In genomic region chr9:92952861-92953620, GRCh38 we compare ENCODE assay signal across 11 cellular contexts. TPM values are rescaled to one million over a fixed set of nuclear protein-coding genes. Genes with fewer than 3 reads are reported as not detected.
A peak's percentile ranks its signal among the peaks of the same experiment; 100 is the strongest.
DNase-seq lines count a peak whose midpoint lies in the region; ATAC-seq, FAIRE-seq and TF ChIP-seq lines count a peak whose summit lies in the region.
"Had no signal": no experiment of that assay in that cellular context is flagged by ENCODE, and none has a peak within 500 bp of the region (broad histone marks: within the 10 kb centered on the region; RNA-seq: fewer than 3 reads in every experiment).

No MANE protein-coding gene starts in this region.

- H3K27ac Mint-ChIP-seq in activated CD4-positive, alpha-beta T cell treated with anti-CD3 and anti-CD28 coated beads, Interleukin-2, amount 10 ng/mL, durations not matched to agents 24 days and 14 days: peak overlapping the region; percentile 92
- peak overlapping the region; percentile 93 for H3K27ac Mint-ChIP-seq in activated naive CD8-positive, alpha-beta T cell treated with anti-CD3 and anti-CD28 coated beads, Interleukin-2, amount 50 U/mL, for 24 hours
- H3K27ac Mint-ChIP-seq in neural progenitor cell: peak overlapping the region; percentile 74

- no peak for DNase-seq in activated CD4-positive, alpha-beta T cell treated with anti-CD3 and anti-CD28 coated beads, Interleukin-2, amount 10 ng/mL, durations not matched to agents 24 days and 14 days
- no peak for DNase-seq in activated CD4-positive, alpha-beta T cell treated with anti-CD3 and anti-CD28 coated beads for 1 hour
- peak; percentile 60 for DNase-seq in NCI-H2107 (lab: John Stamatoyannopoulos, UW)
- DNase-seq in activated naive CD8-positive, alpha-beta T cell treated with anti-CD3 and anti-CD28 coated beads, Interleukin-2, amount 50 U/mL, for 24 hours: no peak
- no peak for DNase-seq in neural progenitor cell (ENCODE audit: low spot score)
- no peak for DNase-seq in GM12891 (ENCODE audit: insufficient read length, low spot score)
- DNase-seq in dermis blood vessel endothelial cell: no peak
- DNase-seq in amygdala (lab: John Stamatoyannopoulos, UW): no peak
- DNase-seq: NK-92 treated with Interleukin-12 subunit alpha and Interleukin-12 subunit beta, amount 100 ng/mL, for 24 hours had no signal

- TF ChIP-seq CTCF in neural progenitor cell (IDR thresholded peaks at IDR 0.05): no peak

- H3K9me3 ChIP-seq in neural progenitor cell (ENCODE audit: low read depth): no peaks in the 10 kb centered on the region
- H3K9me3 ChIP-seq: A549 had no signal

- no peak for FAIRE-seq in GM12891 (lab: Jason Lieb, UNC)
- FAIRE-seq: A549, colon had no signal

- no peaks in the 10 kb centered on the region for H3K36me3 Mint-ChIP-seq in activated CD4-positive, alpha-beta T cell treated with anti-CD3 and anti-CD28 coated beads, Interleukin-2, amount 10 ng/mL, durations not matched to agents 24 days and 14 days (ENCODE audit: low read depth)
- no peaks in the 10 kb centered on the region for H3K36me3 Mint-ChIP-seq in activated naive CD8-positive, alpha-beta T cell treated with anti-CD3 and anti-CD28 coated beads, Interleukin-2, amount 50 U/mL, for 24 hours (ENCODE audit: low read depth)
- H3K36me3 Mint-ChIP-seq in neural progenitor cell: no peaks in the 10 kb centered on the region

- H3K4me1 ChIP-seq in neural progenitor cell: peaks cover 11% of the 10 kb centered on the region

- no peaks in the 10 kb centered on the region for H3K79me2 ChIP-seq in neural progenitor cell (ENCODE audit: low read depth)

- H3K27me3 ChIP-seq in neural progenitor cell: no peaks in the 10 kb centered on the region

- H3K36me3 ChIP-seq in neural progenitor cell: no peaks in the 10 kb centered on the region

- no peaks in the 10 kb centered on the region for H4K20me1 ChIP-seq in neural progenitor cell (ENCODE audit: low read depth)

- no peak for TF ChIP-seq POLR2A in GM12891 (IDR thresholded peaks at IDR 0.05; ENCODE audit: low read depth, low read length)

- H3K9ac ChIP-seq in neural progenitor cell: no peak overlapping the region

- H3F3A ChIP-seq in neural progenitor cell (ENCODE audit: low read depth): no peaks in the 10 kb centered on the region

- peak overlapping the region; percentile 73 for H3K4me3 Mint-ChIP-seq in activated CD4-positive, alpha-beta T cell treated with anti-CD3 and anti-CD28 coated beads, Interleukin-2, amount 10 ng/mL, durations not matched to agents 24 days and 14 days
- peak overlapping the region; percentile 71 for H3K4me3 Mint-ChIP-seq in activated naive CD8-positive, alpha-beta T cell treated with anti-CD3 and anti-CD28 coated beads, Interleukin-2, amount 50 U/mL, for 24 hours
- H3K4me3 Mint-ChIP-seq in neural progenitor cell: no peak overlapping the region

- H2AFZ ChIP-seq in neural progenitor cell (replicated peaks): no peak overlapping the region

- H3K4me2 ChIP-seq in neural progenitor cell: no peak overlapping the region
- H3K4me2 ChIP-seq: A549 had no signal

- no peaks in the 10 kb centered on the region for H3K9me3 Mint-ChIP-seq in activated CD4-positive, alpha-beta T cell treated with anti-CD3 and anti-CD28 coated beads, Interleukin-2, amount 10 ng/mL, durations not matched to agents 24 days and 14 days
- no peaks in the 10 kb centered on the region for H3K9me3 Mint-ChIP-seq in activated naive CD8-positive, alpha-beta T cell treated with anti-CD3 and anti-CD28 coated beads, Interleukin-2, amount 50 U/mL, for 24 hours
- no peaks in the 10 kb centered on the region for H3K9me3 Mint-ChIP-seq in neural progenitor cell

- H3K27ac ChIP-seq in neural progenitor cell: no peak overlapping the region
- H3K27ac ChIP-seq: A549 had no signal

- intact Hi-C loops in activated CD4-positive, alpha-beta T cell treated with anti-CD3 and anti-CD28 coated beads, Interleukin-2, amount 10 ng/mL, durations not matched to agents 24 days and 14 days (cut with micrococcal nuclease): loop anchor here (5.0 to 10.0 kb wide), 3 partner anchors 76 to 352 kb away; partner anchors contain the start of gene ZNF484

- peaks cover 43% of the 10 kb centered on the region for H3K4me1 Mint-ChIP-seq in activated CD4-positive, alpha-beta T cell treated with anti-CD3 and anti-CD28 coated beads, Interleukin-2, amount 10 ng/mL, durations not matched to agents 24 days and 14 days
- H3K4me1 Mint-ChIP-seq in activated naive CD8-positive, alpha-beta T cell treated with anti-CD3 and anti-CD28 coated beads, Interleukin-2, amount 50 U/mL, for 24 hours: peaks cover 59% of the 10 kb centered on the region
- peaks cover 9% of the 10 kb centered on the region for H3K4me1 Mint-ChIP-seq in neural progenitor cell

- no peak overlapping the region for H3K4me3 ChIP-seq in neural progenitor cell
- H3K4me3 ChIP-seq: A549 had no signal

- no peak for ATAC-seq in activated naive CD8-positive, alpha-beta T cell treated with anti-CD3 and anti-CD28 coated beads, Interleukin-2, amount 50 U/mL, for 24 hours
- ATAC-seq: A549 had no signal

- H3K27me3 Mint-ChIP-seq in activated CD4-positive, alpha-beta T cell treated with anti-CD3 and anti-CD28 coated beads, Interleukin-2, amount 10 ng/mL, durations not matched to agents 24 days and 14 days: peaks cover 6% of the 10 kb centered on the region
- H3K27me3 Mint-ChIP-seq in activated naive CD8-positive, alpha-beta T cell treated with anti-CD3 and anti-CD28 coated beads, Interleukin-2, amount 50 U/mL, for 24 hours: peaks cover 4% of the 10 kb centered on the region
- peaks cover 6% of the 10 kb centered on the region for H3K27me3 Mint-ChIP-seq in neural progenitor cell (ENCODE audit: insufficient read depth, low read depth)

TF ChIP-seq in GM12891, 5 proteins besides CTCF, POLR2A, EP300 and RAD21:
- TF ChIP-seq PAX5 (IDR thresholded peaks at IDR 0.05; ENCODE audit: insufficient read depth, low read length, severe bottlenecking) (no peak), POLR2AphosphoS5 (IDR thresholded peaks at IDR 0.05; ENCODE audit: low read depth, low read length) (no peak), TAF1 (IDR thresholded peaks at IDR 0.05; ENCODE audit: low read depth, low read length) (no peak), POU2F2 (IDR thresholded peaks at IDR 0.05; ENCODE audit: low read depth, low read length) (no peak), SPI1 (IDR thresholded peaks at IDR 0.05; ENCODE audit: low read depth, low read length) (no peak)

RNA-seq across cellular contexts. Expression of gene FGD3, which starts 5.7 kb away (rescaled TPM):
- 39.5 and 39.7 TPM in 2 replicates for total RNA-seq in activated CD4-positive, alpha-beta T cell treated with anti-CD3 and anti-CD28 coated beads, Interleukin-2, amount 10 ng/mL, durations not matched to agents 24 days and 14 days
- total RNA-seq in neural progenitor cell (ENCODE audit: low replicate concordance): 0.56 and 0.68 TPM in 2 replicates
- 12.6 TPM for polyA plus RNA-seq in GM12891 (2012; ENCODE audit: low read depth, missing spikeins)
- 0.17 TPM in 1 of 2 replicates, not detected in the other for total RNA-seq in dermis blood vessel endothelial cell

Comparison
In these comparisons a context has a peak if more than half of its experiments do, and no peak if none do; other contexts are left out.
1. RNA of gene FGD3, which starts 5.7 kb away (total RNA-seq): 39.5 to 39.7 TPM in activated CD4-positive, alpha-beta T cell treated with anti-CD3 and anti-CD28 coated beads, Interleukin-2, amount 10 ng/mL, durations not matched to agents 24 days and 14 days; 0.56 to 0.68 TPM in neural progenitor cell and 0.17 TPM in dermis blood vessel endothelial cell; every median in the first group is over 10 times any median in the second.
2. Peak in every context shown above with its lines, with median percentiles within 50 percentile points of each other: H3K27ac Mint-ChIP-seq.